ENCODE assay signal across 3 cellular contexts in the genomic region with DNA sequence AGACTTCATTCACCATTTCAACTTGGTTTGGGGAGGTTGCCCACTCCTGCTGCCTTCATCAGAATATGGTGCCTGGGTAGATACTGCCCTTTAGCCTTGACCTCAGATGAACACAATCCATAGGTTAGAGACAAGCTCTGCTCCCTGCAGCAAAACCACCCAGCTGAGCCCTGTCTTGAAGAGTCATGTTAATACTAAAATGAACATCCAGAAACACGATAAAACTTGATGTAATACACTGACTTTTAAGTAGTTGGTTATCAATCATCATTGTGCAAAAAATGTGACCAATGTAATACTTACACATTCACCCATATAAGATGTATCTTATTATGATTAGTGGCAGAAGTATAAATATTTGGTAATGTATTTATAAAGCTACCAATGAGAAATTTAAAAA. TPM values are rescaled to one million over a fixed set of nuclear protein-coding genes. Genes with fewer than 3 reads are reported as not detected.
A peak's percentile ranks its signal among the peaks of the same experiment; 100 is the strongest.
DNase-seq lines count a peak whose midpoint lies in the region; ATAC-seq, FAIRE-seq and TF ChIP-seq lines count a peak whose summit lies in the region.
"Not testable (repeated sequence)": the region's sequence is repeated elsewhere in the genome, so short reads cannot be mapped to it uniquely, and the experiment has no call there.

No MANE protein-coding gene starts in this region.

- not testable (repeated sequence) for H3K9me3 Mint-ChIP-seq in GM23338

- not testable (repeated sequence) for H3K4me3 Mint-ChIP-seq in GM23338

- TF ChIP-seq EP300 in HepG2 (IDR thresholded peaks at IDR 0.05; ENCODE audit: low read depth in 2 of 2, low read length in 2 of 2); HepG2 (CRISPR knock-in tag; IDR thresholded peaks at IDR 0.05; ENCODE audit: borderline replicate concordance): not testable (repeated sequence)

- H3K4me2 ChIP-seq in GM23338; HepG2 (ENCODE audit: low read depth, low read length): not testable (repeated sequence)

- in situ Hi-C loops in HepG2 (cut with HindIII; ENCODE audit: extremely low pct_ligation_motif_present, low pct_unique_long_range_greater_than_20kb): not testable (repeated sequence)

- not testable (repeated sequence) for H3K79me2 ChIP-seq in GM23338 (replicated peaks; ENCODE audit: insufficient read depth); HepG2 (ENCODE audit: insufficient read depth, low read length)

- not testable (repeated sequence) for H3K27ac Mint-ChIP-seq in GM23338

- POLR2A ChIA-PET in HepG2 (lab: Yijun Ruan, JAX): not testable (repeated sequence)

- not testable (repeated sequence) for BruUV-seq in HepG2 (replicated peaks; lab: Mats Ljungman, UMichigan)

- H3K9me2 ChIP-seq in GM23338 (ENCODE audit: insufficient read depth): not testable (repeated sequence)

- H3K9ac ChIP-seq in HepG2 (ENCODE audit: insufficient read depth, low read depth, low read length): not testable (repeated sequence)

- not testable (repeated sequence) for H3K27ac ChIP-seq in GM23338 (ENCODE audit: low read depth); HepG2 (ENCODE audit: extremely low read length, insufficient read depth, low read length)

- not testable (repeated sequence) for ATAC-seq in GM23338, HepG2

- peak; percentile 67 for FAIRE-seq in endometrium (lab: Jason Lieb, UNC)
- FAIRE-seq in HepG2 (lab: Jason Lieb, UNC): not testable (repeated sequence)

- not testable (repeated sequence) for H3K4me3 ChIP-seq in GM23338; HepG2 (replicated peaks in 1 of 3; ENCODE audit: insufficient read depth in 1 of 3, low read depth in 2 of 3, low read length in 3 of 3)

- not testable (repeated sequence) for DNase-seq in GM23338 (ENCODE audit: low spot score); HepG2 (ENCODE audit: low spot score)

- not testable (repeated sequence) for H3F3A ChIP-seq in GM23338 (replicated peaks; ENCODE audit: low read depth)

- not testable (repeated sequence) for TF ChIP-seq CTCF in GM23338 (conservative IDR thresholded peaks at IDR 0.05; ENCODE audit: low read depth in 2 of 2); HepG2 (CRISPR knock-in tag; IDR thresholded peaks at IDR 0.05)

- H3K27me3 ChIP-seq in GM23338 (ENCODE audit: insufficient read depth); HepG2 (ENCODE audit: control insufficient read depth in 1 of 2, insufficient read depth in 2 of 2, low read length in 2 of 2): not testable (repeated sequence)

- intact Hi-C loops in HepG2 (cut with micrococcal nuclease; ENCODE audit: unreplicated experiment): not testable (repeated sequence)

- H3K36me3 Mint-ChIP-seq in GM23338 (ENCODE audit: low read depth): not testable (repeated sequence)

- not testable (repeated sequence) for TF ChIP-seq POLR2A in HepG2 (IDR thresholded peaks at IDR 0.05; ENCODE audit: insufficient read depth in 1 of 2, low read depth in 2 of 2, low read length in 2 of 2)

- H2AFZ ChIP-seq in GM23338; HepG2 (ENCODE audit: low read length): not testable (repeated sequence)

- CTCF ChIA-PET in HepG2 (lab: Yijun Ruan, JAX; ENCODE audit: low intra/inter-chr PET ratio, low total read pairs): not testable (repeated sequence)

- H3K27me3 Mint-ChIP-seq in GM23338 (ENCODE audit: insufficient read depth, low read depth, poor library complexity): not testable (repeated sequence)

- peaks cover 19% of the 10 kb centered on the region; the same call in 2 of the 3 replicates for H3K4me1 Mint-ChIP-seq in GM23338

- not testable (repeated sequence) for H3K36me3 ChIP-seq in GM23338 (ENCODE audit: insufficient read depth); HepG2 (replicated peaks in 1 of 2; ENCODE audit: control insufficient read depth in 1 of 2, insufficient read depth in 2 of 2, low read length in 2 of 2)

- not testable (repeated sequence) for TF ChIP-seq RAD21 in HepG2 (CRISPR knock-in tag; IDR thresholded peaks at IDR 0.05)

- WGBS in HepG2 (ENCODE audit: low lambda C conversion rate): 3% methylated on average over 1 of the region's 1 CpG

- H4K20me1 ChIP-seq in GM23338 (replicated peaks; ENCODE audit: insufficient read depth); HepG2 (ENCODE audit: insufficient read depth, low read length): not testable (repeated sequence)

- not testable (repeated sequence) for H3K4me1 ChIP-seq in GM23338 (ENCODE audit: insufficient read depth); HepG2 (ENCODE audit: insufficient read depth, low read length)

- H3K9me3 ChIP-seq in HepG2 (ENCODE audit: low read length): not testable (repeated sequence)

TF ChIP-seq in GM23338, 12 proteins besides CTCF, POLR2A, EP300 and RAD21:
- TF ChIP-seq ZNF331 (CRISPR knock-in tag; IDR thresholded peaks at IDR 0.05; ENCODE audit: low read depth): peak; percentile 51; the same call in 1 of the 2 replicates

TF ChIP-seq in HepG2, 621 proteins besides CTCF, POLR2A, EP300 and RAD21:
- TF ChIP-seq ZNF331 (CRISPR knock-in tag; IDR thresholded peaks at IDR 0.05): peak; percentile 79
TF ChIP-seq in HepG2: peak in this region for 1; not testable (repeated sequence) for 620.

RNA-seq across cellular contexts. Expression of gene FAHD2B, which starts 32.7 kb away (rescaled TPM):
- 28.6 and 32.4 TPM in 2 replicates for total RNA-seq in GM23338 (2014; rRNA removed; shearing (Covaris generic))
- 22.3 and 23.9 TPM in 2 replicates for polyA plus RNA-seq in GM23338 (2016; fragmentation: Nextera tagmentation; extraction: Ambion mirVana)
- 6.4 and 7.2 TPM in 2 replicates for total RNA-seq in HepG2 (2016; rRNA removed; fragmentation: Illumina TruSeq; extraction: Trizol)
- 1.9 and 2.1 TPM in 2 replicates for total RNA-seq in HepG2 (2016; cell fraction: cytosol; rRNA removed; fragmentation: Illumina TruSeq; extraction: Trizol; ENCODE audit: low read depth)
- 7.4 and 7.7 TPM in 2 replicates for total RNA-seq in HepG2 (2016; cell fraction: insoluble cytoplasmic fraction; rRNA removed; fragmentation: Illumina TruSeq; extraction: Trizol)
- total RNA-seq in HepG2 (2016; cell fraction: membrane; rRNA removed; fragmentation: Illumina TruSeq; extraction: Trizol): 2.3 and 2.8 TPM in 2 replicates
- 4.9 TPM in 2 replicates for total RNA-seq in HepG2 (2016; cell fraction: nucleus; rRNA removed; fragmentation: Illumina TruSeq; extraction: Trizol)
- polyA plus RNA-seq in HepG2 (2011; rRNA removed): 6.7 and 11.9 TPM in 2 replicates
- 9.6 TPM in 2 replicates for polyA plus RNA-seq in HepG2 (2011; cell fraction: cytosol; rRNA removed)
- polyA plus RNA-seq in HepG2 (2011; cell fraction: nucleus; rRNA removed): 24.2 and 27.2 TPM in 2 replicates
- 8.4 and 8.7 TPM in 2 replicates for polyA plus RNA-seq in HepG2 (2012)
- 2.7 and 3.4 TPM in 2 replicates for polyA plus RNA-seq in HepG2 (2016; cell fraction: cytosol; fragmentation: Illumina TruSeq; extraction: Trizol; ENCODE audit: low read depth)
- 9.2 and 9.7 TPM in 2 replicates for polyA plus RNA-seq in HepG2 (2016; cell fraction: insoluble cytoplasmic fraction; fragmentation: Illumina TruSeq; extraction: Trizol; ENCODE audit: low read depth)
- 2.9 and 3.7 TPM in 2 replicates for polyA plus RNA-seq in HepG2 (2016; cell fraction: membrane; fragmentation: Illumina TruSeq; extraction: Trizol; ENCODE audit: low read depth)
- polyA plus RNA-seq in HepG2 (2016; cell fraction: nucleus; fragmentation: Illumina TruSeq; extraction: Trizol; ENCODE audit: insufficient read depth, low read depth): 11.3 and 15.3 TPM in 2 replicates
- polyA minus RNA-seq in HepG2 (2011; rRNA and poly(A)+ RNA removed; ENCODE audit: low replicate concordance): 15.1 and 27.7 TPM in 2 replicates
- 3.5 and 6.2 TPM in 2 replicates for polyA minus RNA-seq in HepG2 (2011; cell fraction: cytosol; rRNA and poly(A)+ RNA removed)
- polyA minus RNA-seq in HepG2 (2011; cell fraction: nucleus; rRNA and poly(A)+ RNA removed): 10.6 and 10.7 TPM in 2 replicates

RNA-seq across cellular contexts. Expression of gene ANKRD36, which starts 50.9 kb away (rescaled TPM):
- 15.0 and 21.8 TPM in 2 replicates for total RNA-seq in GM23338 (2014; rRNA removed; shearing (Covaris generic))
- polyA plus RNA-seq in GM23338 (2016; fragmentation: Nextera tagmentation; extraction: Ambion mirVana) (8.2 and 10.7 TPM in 2 replicates), HepG2 (2011; rRNA removed) (5.3 and 6.4 TPM in 2 replicates)
- 6.1 and 27.3 TPM in 2 replicates for total RNA-seq in HepG2 (2016; rRNA removed; fragmentation: Illumina TruSeq; extraction: Trizol)
- 14.6 and 17.7 TPM in 2 replicates for total RNA-seq in HepG2 (2016; cell fraction: cytosol; rRNA removed; fragmentation: Illumina TruSeq; extraction: Trizol; ENCODE audit: low read depth)
- 6.0 and 25.5 TPM in 2 replicates for total RNA-seq in HepG2 (2016; cell fraction: insoluble cytoplasmic fraction; rRNA removed; fragmentation: Illumina TruSeq; extraction: Trizol)
- total RNA-seq in HepG2 (2016; cell fraction: membrane; rRNA removed; fragmentation: Illumina TruSeq; extraction: Trizol): 14.0 and 19.5 TPM in 2 replicates
- 99.2 and 110 TPM in 2 replicates for total RNA-seq in HepG2 (2016; cell fraction: nucleus; rRNA removed; fragmentation: Illumina TruSeq; extraction: Trizol)
- polyA plus RNA-seq in HepG2 (2011; cell fraction: cytosol; rRNA removed): 0.75 and 0.78 TPM in 2 replicates
- polyA plus RNA-seq in HepG2 (2011; cell fraction: nucleus; rRNA removed): 35.4 and 41.9 TPM in 2 replicates
- polyA plus RNA-seq in HepG2 (2012): 5.0 and 6.5 TPM in 2 replicates
- polyA plus RNA-seq in HepG2 (2016; cell fraction: cytosol; fragmentation: Illumina TruSeq; extraction: Trizol; ENCODE audit: low read depth): 0.52 and 0.75 TPM in 2 replicates
- polyA plus RNA-seq in HepG2 (2016; cell fraction: insoluble cytoplasmic fraction; fragmentation: Illumina TruSeq; extraction: Trizol; ENCODE audit: low read depth): 3.5 and 3.9 TPM in 2 replicates
- 1.1 and 1.4 TPM in 2 replicates for polyA plus RNA-seq in HepG2 (2016; cell fraction: membrane; fragmentation: Illumina TruSeq; extraction: Trizol; ENCODE audit: low read depth)
- 29.7 and 37.1 TPM in 2 replicates for polyA plus RNA-seq in HepG2 (2016; cell fraction: nucleus; fragmentation: Illumina TruSeq; extraction: Trizol; ENCODE audit: insufficient read depth, low read depth)
- 49.0 and 88.6 TPM in 2 replicates for polyA minus RNA-seq in HepG2 (2011; rRNA and poly(A)+ RNA removed; ENCODE audit: low replicate concordance)
- 2.3 and 3.1 TPM in 2 replicates for polyA minus RNA-seq in HepG2 (2011; cell fraction: cytosol; rRNA and poly(A)+ RNA removed)
- polyA minus RNA-seq in HepG2 (2011; cell fraction: nucleus; rRNA and poly(A)+ RNA removed): 267 and 288 TPM in 2 replicates
